ENCODE assay signal across 1 cellular context in the genomic region with DNA sequence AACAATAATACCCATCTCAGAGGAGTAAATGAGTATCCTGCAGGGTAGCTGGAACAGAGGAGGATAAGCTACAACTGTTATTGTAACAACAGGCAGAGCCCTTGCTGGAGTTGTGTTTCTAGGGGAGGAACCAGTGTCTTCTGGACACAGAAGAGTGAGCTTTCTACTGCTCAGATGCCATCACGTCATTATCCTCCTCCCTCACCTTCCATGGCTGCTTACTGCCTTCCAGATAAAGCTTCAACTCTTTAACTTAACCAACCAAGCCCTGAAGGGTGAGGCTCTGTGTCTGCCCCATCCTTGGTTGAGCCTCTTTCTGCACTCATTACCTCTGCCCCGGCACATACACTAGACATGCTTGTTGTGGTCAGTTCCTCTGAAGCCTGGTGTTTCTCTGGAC.
TF ChIP-seq lines count a peak whose summit lies in the region.

No MANE protein-coding gene starts in this region.

TF ChIP-seq in GM12878, 131 proteins besides CTCF, POLR2A, EP300 and RAD21:
- TF ChIP-seq NFIC (IDR thresholded peaks at IDR 0.05; ENCODE audit: low read depth, low read length) = no peak
- no peak for TF ChIP-seq RFX5 (IDR thresholded peaks at IDR 0.05; ENCODE audit: low read depth, low read length)
